In the genomic region with DNA sequence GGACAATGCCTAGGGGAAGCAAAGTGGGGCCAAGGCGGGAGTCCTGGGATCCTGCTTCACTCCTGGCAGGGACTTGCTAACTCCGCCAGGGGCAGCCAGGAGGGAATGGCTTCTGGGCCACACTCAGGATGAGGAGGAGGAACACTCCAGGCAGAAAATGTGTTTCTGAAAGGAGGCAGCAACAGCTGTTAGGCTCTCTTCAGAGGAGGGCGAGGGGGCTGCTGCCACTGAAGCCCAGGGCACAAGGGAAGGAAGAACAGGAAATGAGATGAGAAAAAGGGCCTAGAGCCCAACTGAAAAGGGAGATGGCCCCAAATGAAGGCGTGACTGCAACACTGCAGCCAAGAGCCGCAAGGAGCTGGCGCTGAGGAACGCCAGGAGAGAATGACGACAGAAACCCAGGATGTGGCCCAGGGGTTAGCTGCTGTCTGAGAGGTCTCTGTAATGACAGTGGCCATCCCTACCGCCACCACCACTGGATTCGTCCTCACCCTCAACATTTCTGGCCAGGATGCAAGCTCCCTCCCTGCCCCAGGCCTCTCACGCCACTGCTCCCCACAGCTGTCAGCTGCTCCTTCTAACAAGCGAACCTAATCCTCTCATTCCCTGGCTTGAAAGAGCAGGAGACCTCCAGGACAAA, we compare ENCODE assay signal across 13 cellular contexts. TPM values are rescaled to one million over a fixed set of nuclear protein-coding genes. Genes with fewer than 3 reads are reported as not detected.
A peak's percentile ranks its signal among the peaks of the same experiment; 100 is the strongest.
DNase-seq lines count a peak whose midpoint lies in the region; ATAC-seq, FAIRE-seq and TF ChIP-seq lines count a peak whose summit lies in the region.
"Had no signal": no experiment of that assay in that cellular context is flagged by ENCODE, and none has a peak within 500 bp of the region (broad histone marks: within the 10 kb centered on the region; RNA-seq: fewer than 3 reads in every experiment).

No MANE protein-coding gene starts in this region.

- H3K9me3 ChIP-seq in IMR-90 (ENCODE audit: control insufficient read depth, insufficient read depth, low read length) (no peaks in the 10 kb centered on the region), lower lobe of right lung (no peaks in the 10 kb centered on the region), thymus (ENCODE audit: control insufficient read depth) (no peaks in the 10 kb centered on the region)

- H3K9ac ChIP-seq in IMR-90 (ENCODE audit: low read depth, low read length) = peak overlapping the region; percentile 35; the same call in 1 of the 2 replicates

- TF ChIP-seq CTCF in IMR-90 (conservative IDR thresholded peaks at IDR 0.05; ENCODE audit: low read depth, low read length) (0 out of 2 replicates have a peak, but pooled peaks have one; percentile 4), lower lobe of right lung (IDR thresholded peaks at IDR 0.05) (no peak)

- DNase-seq in IMR-90 (peak; percentile 67), lower lobe of right lung (no peak), GM19239 (ENCODE audit: insufficient read length, low spot score) (no peak), NCI-H1930 (lab: John Stamatoyannopoulos, UW) (no peak), NCI-H1417 (lab: John Stamatoyannopoulos, UW) (no peak)
- DNase-seq: GDM1; NCI-H446 treated with DMSO at 0.1 percent for 48 hours; stimulated activated CD8-positive, alpha-beta memory T cell treated with anti-CD3 and anti-CD28 coated beads, Interleukin-4, amount 100 ng/mL, for 48 hours; T1000 had no signal

- no peak overlapping the region for H3K4me3 ChIP-seq in IMR-90 (ENCODE audit: insufficient read depth, low read depth, low read length)
- H3K4me3 ChIP-seq in lower lobe of right lung = no peak overlapping the region
- H3K4me3 ChIP-seq in thymus (ENCODE audit: low read length) = no peak overlapping the region

- H4K20me1 ChIP-seq in IMR-90 (ENCODE audit: insufficient read depth, low read length) = peaks cover 44% of the 10 kb centered on the region

- no peak for FAIRE-seq in GM19239 (lab: Jason Lieb, UNC)

- H3K27ac Mint-ChIP-seq in dendritic cell treated with granulocyte-macrophage colony-stimulating factor and Interleukin-4, amounts not matched to agents 40 ng/mL and 50 ng/mL, for 4 days = peak overlapping the region; percentile 43

- CTCF ChIA-PET in IMR-90 (lab: Yijun Ruan, JAX) = interaction anchor here (0.6 to 1.5 kb wide), 6 partner anchors 11 to 120 kb away, joined by 3 to 6 read pairs (median 4); no protein-coding TSS in a partner anchor

- intact Hi-C loops in IMR-90 (cut with micrococcal nuclease) (no loop called here), lower lobe of right lung (cut with DNase I) (no loop called here)
- intact Hi-C loops in dendritic cell treated with granulocyte-macrophage colony-stimulating factor and Interleukin-4, amounts not matched to agents 40 ng/mL and 50 ng/mL, for 4 days (cut with micrococcal nuclease) = no loop called here

- BruUV-seq in IMR-90 (replicated peaks; lab: Mats Ljungman, UMichigan) = no TSS peak

- 0 out of 2 replicates have a peak, but pooled peaks cover 3% of the 10 kb centered on the region for H3K9me1 ChIP-seq in IMR-90 (ENCODE audit: insufficient read depth, low read length)

- peak overlapping the region; percentile 33 for H2BK5ac ChIP-seq in IMR-90 (ENCODE audit: low read depth, low read length, poor library complexity, severe bottlenecking)

- peak; percentile 61 for ATAC-seq in IMR-90 (ENCODE audit: low read depth)
- peak; percentile 29 to 38 for ATAC-seq in lower lobe of right lung
- no peak for ATAC-seq in HG03280 (IDR thresholded peaks at IDR 0.05; ENCODE audit: unreplicated experiment)

- H3K4ac ChIP-seq in IMR-90 (ENCODE audit: low read depth, low read length) = peak overlapping the region; percentile 79

- H4K8ac ChIP-seq in IMR-90 (ENCODE audit: low read depth in 2 of 2, low read length in 2 of 2) = peak overlapping the region; percentile 39 to 51; a peak in 2 of 4 replicates

- no peak overlapping the region for H2BK15ac ChIP-seq in IMR-90 (ENCODE audit: low read depth, low read length)

- H3K4me1 Mint-ChIP-seq in dendritic cell treated with granulocyte-macrophage colony-stimulating factor and Interleukin-4, amounts not matched to agents 40 ng/mL and 50 ng/mL, for 4 days (ENCODE audit: low read depth) = peaks cover 51% of the 10 kb centered on the region

- H4K5ac ChIP-seq in IMR-90 (ENCODE audit: low read depth, low read length) = no peak overlapping the region; the same call in 1 of the 2 replicates

- peaks cover 27% of the 10 kb centered on the region for H3K4me1 ChIP-seq in IMR-90 (ENCODE audit: control insufficient read depth, insufficient read depth, low read length)
- H3K4me1 ChIP-seq in lower lobe of right lung = peaks cover 5% of the 10 kb centered on the region
- no peaks in the 10 kb centered on the region for H3K4me1 ChIP-seq in thymus (ENCODE audit: control insufficient read depth, insufficient read depth, low read length)

- H3K4me2 ChIP-seq in IMR-90 (ENCODE audit: low read depth, low read length) = peak overlapping the region; percentile 41

- no peaks in the 10 kb centered on the region for H3K9me3 Mint-ChIP-seq in dendritic cell treated with granulocyte-macrophage colony-stimulating factor and Interleukin-4, amounts not matched to agents 40 ng/mL and 50 ng/mL, for 4 days

- peak overlapping the region; percentile 68 for H3K27ac ChIP-seq in IMR-90 (ENCODE audit: insufficient read depth, low read length)
- peak overlapping the region; percentile 48 for H3K27ac ChIP-seq in lower lobe of right lung
- H3K27ac ChIP-seq in thymus (ENCODE audit: low read depth) = peak overlapping the region; percentile 42

- H3K23ac ChIP-seq in IMR-90 (ENCODE audit: low read depth, low read length) = peak overlapping the region; percentile 77

- peaks cover 74% of the 10 kb centered on the region for H3K36me3 Mint-ChIP-seq in dendritic cell treated with granulocyte-macrophage colony-stimulating factor and Interleukin-4, amounts not matched to agents 40 ng/mL and 50 ng/mL, for 4 days (ENCODE audit: low read depth)

- WGBS in IMR-90 (ENCODE audit: extremely low coverage in 2 of 2, insufficient read length in 1 of 2), 2 experiments = 8% methylated on average over 4 of the region's 12 CpGs; no CpG with 5 or more reads in 1 of the 2 experiments
- 71% methylated on average over 12 of the region's 12 CpGs for WGBS in thymus

- H3K56ac ChIP-seq in IMR-90 (ENCODE audit: extremely low read depth, insufficient read depth, low read length) = peak overlapping the region; percentile 32; the same call in 1 of the 2 replicates

- TF ChIP-seq POLR2A in IMR-90 (IDR thresholded peaks at IDR 0.05; ENCODE audit: low read depth, low read length) = no peak

- no peak overlapping the region; the same call in 1 of the 2 replicates for H4K91ac ChIP-seq in IMR-90 (ENCODE audit: insufficient read depth, low read depth, low read length)

- H2AFZ ChIP-seq in IMR-90 (replicated peaks; ENCODE audit: low read length, poor library complexity) = peak overlapping the region; percentile 38

- dilution Hi-C loops in IMR-90 (cut with HindIII; ENCODE audit: low sequenced_read_pairs, unreplicated experiment) = no loop called here

- peak overlapping the region; percentile 2 for H2AK9ac ChIP-seq in IMR-90 (replicated peaks; ENCODE audit: low read depth, low read length, poor library complexity)

- H2BK120ac ChIP-seq in IMR-90 (ENCODE audit: low read depth, low read length) = peak overlapping the region; percentile 61

- POLR2A ChIA-PET in IMR-90 (lab: Charles Lee; ENCODE audit: unreplicated experiment) = no interaction called here

- no peak for TF ChIP-seq RAD21 in IMR-90 (IDR thresholded peaks at IDR 0.05; ENCODE audit: low read length)

- peaks cover 31 to 87% of the 10 kb centered on the region in 2 experiments for H3K79me1 ChIP-seq in IMR-90 (ENCODE audit: low read depth in 1 of 2, low read length in 2 of 2)

- in situ Hi-C loops in IMR-90 (cut with MboI; ENCODE audit: low sequenced_read_pairs) = no loop called here

- H3K27me3 ChIP-seq in IMR-90 (ENCODE audit: control insufficient read depth, insufficient read depth, low read length) (no peaks in the 10 kb centered on the region), lower lobe of right lung (ENCODE audit: low read depth) (no peaks in the 10 kb centered on the region), thymus (ENCODE audit: control insufficient read depth, insufficient read depth) (no peaks in the 10 kb centered on the region)

- no peak overlapping the region for H3K4me3 Mint-ChIP-seq in dendritic cell treated with granulocyte-macrophage colony-stimulating factor and Interleukin-4, amounts not matched to agents 40 ng/mL and 50 ng/mL, for 4 days

- H3K18ac ChIP-seq in IMR-90 (ENCODE audit: low read depth, low read length) = peak overlapping the region; percentile 10

- peak overlapping the region; percentile 38; the same call in 1 of the 2 replicates for H3K14ac ChIP-seq in IMR-90 (replicated peaks; ENCODE audit: low read depth, low read length)

- peak overlapping the region; percentile 85; the same call in 1 of the 2 replicates for H2AK5ac ChIP-seq in IMR-90 (ENCODE audit: low read depth, low read length)

- H2BK20ac ChIP-seq in IMR-90 (ENCODE audit: low read depth, low read length) = 0 out of 2 replicates have a peak overlapping the region, but pooled peaks have one; percentile 22

- H3K36me3 ChIP-seq in IMR-90 (ENCODE audit: control insufficient read depth, insufficient read depth, low read length) (peaks cover 23% of the 10 kb centered on the region), lower lobe of right lung (peaks cover 74% of the 10 kb centered on the region), thymus (ENCODE audit: control insufficient read depth, insufficient read depth) (peaks cover 16% of the 10 kb centered on the region)

- H3K27me3 Mint-ChIP-seq in dendritic cell treated with granulocyte-macrophage colony-stimulating factor and Interleukin-4, amounts not matched to agents 40 ng/mL and 50 ng/mL, for 4 days = no peaks in the 10 kb centered on the region

TF ChIP-seq in IMR-90, 13 proteins besides CTCF, POLR2A, EP300 and RAD21:
- no peak for TF ChIP-seq RFX5 (IDR thresholded peaks at IDR 0.05; ENCODE audit: low read depth, low read length)
- TF ChIP-seq NFE2L2 (IDR thresholded peaks at IDR 0.05; ENCODE audit: low read depth, low read length) = no peak
- TF ChIP-seq CEBPB (IDR thresholded peaks at IDR 0.05; ENCODE audit: low read depth, low read length) = no peak
- 0 out of 2 replicates have a peak, but pooled peaks have one; percentile 13 for TF ChIP-seq MAZ (IDR thresholded peaks at IDR 0.05; ENCODE audit: borderline replicate concordance, low read depth, low read length)

RNA-seq across cellular contexts. Expression of a gene that starts 15.8 kb away (rescaled TPM):
- total RNA-seq in IMR-90 (2012; rRNA removed) = 369 and 430 TPM in 2 replicates
- polyA plus RNA-seq in IMR-90 (2012; rRNA removed) = 318 and 340 TPM in 2 replicates
- polyA plus RNA-seq in IMR-90 (2012; cell fraction: cytosol; rRNA removed) = 154 and 232 TPM in 2 replicates
- 50.0 and 129 TPM in 2 replicates for polyA plus RNA-seq in IMR-90 (2012; cell fraction: nucleus; rRNA removed; ENCODE audit: low replicate concordance)
- 73.2 TPM for total RNA-seq in lower lobe of right lung
- 132 TPM for polyA plus RNA-seq in thymus

RNA-seq across cellular contexts. Expression of a gene that starts 50.8 kb away (rescaled TPM):
- total RNA-seq in IMR-90 (2012; rRNA removed) = not detected in 2 replicates
- not detected in 2 replicates for polyA plus RNA-seq in IMR-90 (2012; rRNA removed)
- not detected in 2 replicates for polyA plus RNA-seq in IMR-90 (2012; cell fraction: cytosol; rRNA removed)
- polyA plus RNA-seq in IMR-90 (2012; cell fraction: nucleus; rRNA removed; ENCODE audit: low replicate concordance) = not detected in 2 replicates
- not detected for total RNA-seq in lower lobe of right lung
- 0.50 TPM for polyA plus RNA-seq in thymus
- total RNA-seq: omental fat pad had no signal
